In the genomic region with DNA sequence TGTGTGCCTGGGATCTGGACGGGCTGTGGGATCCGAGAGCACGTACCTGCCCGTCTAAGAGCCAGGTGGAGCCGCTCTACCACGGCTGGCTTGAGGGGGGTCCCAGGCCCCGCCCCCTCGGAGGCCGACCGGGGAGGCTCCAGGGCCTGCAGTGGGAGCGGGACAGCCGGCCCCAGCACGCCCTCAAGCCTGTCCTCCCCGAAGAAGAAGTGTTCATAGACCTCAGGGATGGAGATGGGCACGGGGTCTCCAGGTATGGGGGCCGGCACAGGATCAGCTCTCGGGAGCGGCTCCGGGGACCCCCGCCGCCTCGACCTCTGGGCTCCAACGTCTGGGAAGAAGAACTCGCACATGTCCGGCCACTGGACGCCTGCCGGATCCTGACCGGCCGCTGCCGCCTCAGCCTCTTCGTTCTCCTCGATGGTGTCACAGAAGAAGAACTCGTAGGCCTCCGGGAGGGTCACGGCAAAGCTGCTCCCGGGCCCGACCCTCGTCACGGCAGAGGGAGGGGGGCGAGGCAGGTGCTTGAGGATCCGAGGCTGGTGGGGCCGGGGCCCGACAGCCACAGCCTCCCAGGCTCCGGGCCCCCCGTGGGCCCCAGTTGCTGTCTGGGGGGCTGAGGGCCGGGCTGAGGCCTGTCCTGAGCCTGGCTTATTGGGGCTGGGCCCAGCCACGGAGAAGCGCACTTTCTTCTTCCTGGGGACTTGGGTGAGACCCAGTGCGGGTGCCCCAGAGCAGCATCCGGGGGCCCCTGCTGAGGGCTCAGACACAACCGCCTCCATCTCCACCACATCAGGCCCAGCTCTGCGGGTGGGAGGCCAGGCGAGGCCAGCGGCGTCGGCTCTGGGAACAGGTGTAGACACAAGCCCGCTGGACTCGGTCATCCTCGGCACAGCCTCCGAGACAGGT, we compare ENCODE assay signal across 1 cellular context.
A peak's percentile ranks its signal among the peaks of the same experiment; 100 is the strongest.
TF ChIP-seq lines count a peak whose summit lies in the region.

No MANE protein-coding gene starts in this region.

TF ChIP-seq in K562, 482 proteins besides CTCF, POLR2A, EP300 and RAD21 (continues in another document):
- TF ChIP-seq, protein P1, sequence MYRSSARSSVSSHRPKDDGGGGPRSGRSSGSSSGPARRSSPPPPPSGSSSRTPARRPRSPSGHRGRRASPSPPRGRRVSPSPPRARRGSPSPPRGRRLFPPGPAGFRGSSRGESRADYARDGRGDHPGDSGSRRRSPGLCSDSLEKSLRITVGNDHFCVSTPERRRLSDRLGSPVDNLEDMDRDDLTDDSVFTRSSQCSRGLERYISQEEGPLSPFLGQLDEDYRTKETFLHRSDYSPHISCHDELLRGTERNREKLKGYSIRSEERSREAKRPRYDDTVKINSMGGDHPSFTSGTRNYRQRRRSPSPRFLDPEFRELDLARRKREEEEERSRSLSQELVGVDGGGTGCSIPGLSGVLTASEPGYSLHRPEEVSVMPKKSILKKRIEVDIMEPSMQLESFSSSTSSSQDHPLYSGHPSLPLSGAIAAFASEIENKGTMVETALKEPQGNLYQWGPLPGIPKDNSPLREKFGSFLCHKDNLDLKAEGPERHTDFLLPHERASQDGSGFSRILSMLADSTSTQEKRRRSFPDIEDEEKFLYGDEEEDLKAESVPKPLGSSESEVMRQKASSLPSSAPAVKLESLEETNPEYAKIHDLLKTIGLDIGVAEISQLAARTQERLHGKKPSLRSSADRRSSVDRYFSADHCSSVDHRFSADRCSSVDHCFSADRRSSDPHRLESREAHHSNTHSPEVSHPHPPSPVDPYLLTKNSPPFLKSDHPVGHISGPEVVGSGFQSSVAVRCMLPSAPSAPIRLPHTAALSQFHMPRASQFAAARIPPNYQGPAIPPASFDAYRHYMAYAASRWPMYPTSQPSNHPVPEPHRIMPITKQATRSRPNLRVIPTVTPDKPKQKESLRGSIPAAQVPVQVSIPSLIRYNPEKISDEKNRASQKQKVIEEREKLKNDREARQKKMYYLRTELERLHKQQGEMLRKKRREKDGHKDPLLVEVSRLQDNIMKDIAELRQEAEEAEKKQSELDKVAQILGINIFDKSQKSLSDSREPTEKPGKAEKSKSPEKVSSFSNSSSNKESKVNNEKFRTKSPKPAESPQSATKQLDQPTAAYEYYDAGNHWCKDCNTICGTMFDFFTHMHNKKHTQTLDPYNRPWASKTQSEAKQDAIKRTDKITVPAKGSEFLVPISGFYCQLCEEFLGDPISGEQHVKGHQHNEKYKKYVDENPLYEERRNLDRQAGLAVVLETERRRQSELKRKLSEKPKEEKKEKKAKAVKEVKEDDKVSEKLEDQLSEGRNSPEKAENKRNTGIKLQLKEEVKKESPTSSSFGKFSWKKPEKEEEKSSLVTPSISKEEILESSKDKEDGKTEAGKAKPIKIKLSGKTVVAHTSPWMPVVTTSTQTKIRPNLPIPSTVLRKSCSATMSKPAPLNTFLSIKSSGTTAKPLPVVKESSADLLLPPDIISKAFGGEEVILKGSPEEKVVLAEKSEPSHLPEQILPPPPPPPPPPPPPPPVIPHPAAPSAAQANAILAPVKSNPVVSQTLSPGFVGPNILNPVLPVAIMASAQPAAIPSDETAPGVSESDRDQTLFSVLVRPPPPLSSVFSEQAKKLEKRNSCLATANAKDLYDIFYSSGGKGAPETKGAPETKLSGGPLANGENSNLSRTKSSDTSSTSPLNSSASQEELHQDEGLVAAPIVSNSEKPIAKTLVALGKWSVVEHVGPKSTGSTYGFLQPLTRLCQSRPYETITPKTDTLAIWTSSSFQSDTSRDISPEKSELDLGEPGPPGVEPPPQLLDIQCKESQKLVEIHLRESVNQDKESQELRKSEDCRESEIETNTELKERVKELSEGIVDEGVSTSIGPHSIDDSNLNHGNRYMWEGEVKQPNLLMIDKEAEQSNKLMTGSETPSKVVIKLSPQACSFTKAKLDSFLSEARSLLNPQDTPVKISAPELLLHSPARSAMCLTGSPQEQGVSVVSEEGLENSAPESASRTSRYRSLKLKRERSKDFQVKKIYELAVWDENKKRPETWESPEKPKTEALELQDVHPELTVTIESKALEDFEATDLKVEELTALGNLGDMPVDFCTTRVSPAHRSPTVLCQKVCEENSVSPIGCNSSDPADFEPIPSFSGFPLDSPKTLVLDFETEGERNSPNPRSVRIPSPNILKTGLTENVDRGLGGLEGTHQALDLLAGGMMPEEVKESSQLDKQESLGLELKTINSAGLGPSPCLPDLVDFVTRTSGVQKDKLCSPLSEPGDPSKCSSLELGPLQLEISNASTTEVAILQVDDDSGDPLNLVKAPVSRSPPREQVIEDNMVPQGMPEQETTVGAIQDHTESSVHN (IDR thresholded peaks at IDR 0.05; ENCODE audit: borderline replicate concordance in 1 of 2, low read depth in 1 of 2), result no peak
- TF ChIP-seq POLR3G (IDR thresholded peaks at IDR 0.05; ENCODE audit: extremely low read depth, insufficient read length, insufficient replicate concordance) (no peak), ZFX (CRISPR knock-in tag; IDR thresholded peaks at IDR 0.05) (0 out of 2 replicates have a peak, but pooled peaks have one; percentile 34), NFE2 (IDR thresholded peaks at IDR 0.05; ENCODE audit: low read depth) (no peak)
- TF ChIP-seq, protein P2, sequence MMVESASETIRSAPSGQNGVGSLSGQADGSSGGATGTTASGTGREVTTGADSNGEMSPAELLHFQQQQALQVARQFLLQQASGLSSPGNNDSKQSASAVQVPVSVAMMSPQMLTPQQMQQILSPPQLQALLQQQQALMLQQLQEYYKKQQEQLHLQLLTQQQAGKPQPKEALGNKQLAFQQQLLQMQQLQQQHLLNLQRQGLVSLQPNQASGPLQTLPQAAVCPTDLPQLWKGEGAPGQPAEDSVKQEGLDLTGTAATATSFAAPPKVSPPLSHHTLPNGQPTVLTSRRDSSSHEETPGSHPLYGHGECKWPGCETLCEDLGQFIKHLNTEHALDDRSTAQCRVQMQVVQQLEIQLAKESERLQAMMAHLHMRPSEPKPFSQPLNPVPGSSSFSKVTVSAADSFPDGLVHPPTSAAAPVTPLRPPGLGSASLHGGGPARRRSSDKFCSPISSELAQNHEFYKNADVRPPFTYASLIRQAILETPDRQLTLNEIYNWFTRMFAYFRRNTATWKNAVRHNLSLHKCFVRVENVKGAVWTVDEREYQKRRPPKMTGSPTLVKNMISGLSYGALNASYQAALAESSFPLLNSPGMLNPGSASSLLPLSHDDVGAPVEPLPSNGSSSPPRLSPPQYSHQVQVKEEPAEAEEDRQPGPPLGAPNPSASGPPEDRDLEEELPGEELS (CRISPR knock-in tag; IDR thresholded peaks at IDR 0.05; ENCODE audit: borderline replicate concordance), result no peak
- TF ChIP-seq, protein P3, sequence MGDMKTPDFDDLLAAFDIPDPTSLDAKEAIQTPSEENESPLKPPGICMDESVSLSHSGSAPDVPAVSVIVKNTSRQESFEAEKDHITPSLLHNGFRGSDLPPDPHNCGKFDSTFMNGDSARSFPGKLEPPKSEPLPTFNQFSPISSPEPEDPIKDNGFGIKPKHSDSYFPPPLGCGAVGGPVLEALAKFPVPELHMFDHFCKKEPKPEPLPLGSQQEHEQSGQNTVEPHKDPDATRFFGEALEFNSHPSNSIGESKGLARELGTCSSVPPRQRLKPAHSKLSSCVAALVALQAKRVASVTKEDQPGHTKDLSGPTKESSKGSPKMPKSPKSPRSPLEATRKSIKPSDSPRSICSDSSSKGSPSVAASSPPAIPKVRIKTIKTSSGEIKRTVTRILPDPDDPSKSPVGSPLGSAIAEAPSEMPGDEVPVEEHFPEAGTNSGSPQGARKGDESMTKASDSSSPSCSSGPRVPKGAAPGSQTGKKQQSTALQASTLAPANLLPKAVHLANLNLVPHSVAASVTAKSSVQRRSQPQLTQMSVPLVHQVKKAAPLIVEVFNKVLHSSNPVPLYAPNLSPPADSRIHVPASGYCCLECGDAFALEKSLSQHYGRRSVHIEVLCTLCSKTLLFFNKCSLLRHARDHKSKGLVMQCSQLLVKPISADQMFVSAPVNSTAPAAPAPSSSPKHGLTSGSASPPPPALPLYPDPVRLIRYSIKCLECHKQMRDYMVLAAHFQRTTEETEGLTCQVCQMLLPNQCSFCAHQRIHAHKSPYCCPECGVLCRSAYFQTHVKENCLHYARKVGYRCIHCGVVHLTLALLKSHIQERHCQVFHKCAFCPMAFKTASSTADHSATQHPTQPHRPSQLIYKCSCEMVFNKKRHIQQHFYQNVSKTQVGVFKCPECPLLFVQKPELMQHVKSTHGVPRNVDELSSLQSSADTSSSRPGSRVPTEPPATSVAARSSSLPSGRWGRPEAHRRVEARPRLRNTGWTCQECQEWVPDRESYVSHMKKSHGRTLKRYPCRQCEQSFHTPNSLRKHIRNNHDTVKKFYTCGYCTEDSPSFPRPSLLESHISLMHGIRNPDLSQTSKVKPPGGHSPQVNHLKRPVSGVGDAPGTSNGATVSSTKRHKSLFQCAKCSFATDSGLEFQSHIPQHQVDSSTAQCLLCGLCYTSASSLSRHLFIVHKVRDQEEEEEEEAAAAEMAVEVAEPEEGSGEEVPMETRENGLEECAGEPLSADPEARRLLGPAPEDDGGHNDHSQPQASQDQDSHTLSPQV (IDR thresholded peaks at IDR 0.05), result no peak
- TF ChIP-seq, protein P4, sequence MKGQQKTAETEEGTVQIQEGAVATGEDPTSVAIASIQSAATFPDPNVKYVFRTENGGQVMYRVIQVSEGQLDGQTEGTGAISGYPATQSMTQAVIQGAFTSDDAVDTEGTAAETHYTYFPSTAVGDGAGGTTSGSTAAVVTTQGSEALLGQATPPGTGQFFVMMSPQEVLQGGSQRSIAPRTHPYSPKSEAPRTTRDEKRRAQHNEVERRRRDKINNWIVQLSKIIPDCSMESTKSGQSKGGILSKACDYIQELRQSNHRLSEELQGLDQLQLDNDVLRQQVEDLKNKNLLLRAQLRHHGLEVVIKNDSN (CRISPR knock-in tag; IDR thresholded peaks at IDR 0.05), result 0 out of 2 replicates have a peak, but pooled peaks have one; percentile 4
- TF ChIP-seq, protein P5, sequence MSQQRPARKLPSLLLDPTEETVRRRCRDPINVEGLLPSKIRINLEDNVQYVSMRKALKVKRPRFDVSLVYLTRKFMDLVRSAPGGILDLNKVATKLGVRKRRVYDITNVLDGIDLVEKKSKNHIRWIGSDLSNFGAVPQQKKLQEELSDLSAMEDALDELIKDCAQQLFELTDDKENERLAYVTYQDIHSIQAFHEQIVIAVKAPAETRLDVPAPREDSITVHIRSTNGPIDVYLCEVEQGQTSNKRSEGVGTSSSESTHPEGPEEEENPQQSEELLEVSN (IDR thresholded peaks at IDR 0.05; ENCODE audit: borderline replicate concordance in 1 of 2, extremely low read depth in 1 of 2, insufficient read depth in 1 of 2, insufficient read length in 1 of 2, low read depth in 1 of 2, low read length in 1 of 2, poor library complexity in 1 of 2, severe bottlenecking in 1 of 2), result peak in 1 of 2 experiments; percentile 39
- TF ChIP-seq, protein P6, sequence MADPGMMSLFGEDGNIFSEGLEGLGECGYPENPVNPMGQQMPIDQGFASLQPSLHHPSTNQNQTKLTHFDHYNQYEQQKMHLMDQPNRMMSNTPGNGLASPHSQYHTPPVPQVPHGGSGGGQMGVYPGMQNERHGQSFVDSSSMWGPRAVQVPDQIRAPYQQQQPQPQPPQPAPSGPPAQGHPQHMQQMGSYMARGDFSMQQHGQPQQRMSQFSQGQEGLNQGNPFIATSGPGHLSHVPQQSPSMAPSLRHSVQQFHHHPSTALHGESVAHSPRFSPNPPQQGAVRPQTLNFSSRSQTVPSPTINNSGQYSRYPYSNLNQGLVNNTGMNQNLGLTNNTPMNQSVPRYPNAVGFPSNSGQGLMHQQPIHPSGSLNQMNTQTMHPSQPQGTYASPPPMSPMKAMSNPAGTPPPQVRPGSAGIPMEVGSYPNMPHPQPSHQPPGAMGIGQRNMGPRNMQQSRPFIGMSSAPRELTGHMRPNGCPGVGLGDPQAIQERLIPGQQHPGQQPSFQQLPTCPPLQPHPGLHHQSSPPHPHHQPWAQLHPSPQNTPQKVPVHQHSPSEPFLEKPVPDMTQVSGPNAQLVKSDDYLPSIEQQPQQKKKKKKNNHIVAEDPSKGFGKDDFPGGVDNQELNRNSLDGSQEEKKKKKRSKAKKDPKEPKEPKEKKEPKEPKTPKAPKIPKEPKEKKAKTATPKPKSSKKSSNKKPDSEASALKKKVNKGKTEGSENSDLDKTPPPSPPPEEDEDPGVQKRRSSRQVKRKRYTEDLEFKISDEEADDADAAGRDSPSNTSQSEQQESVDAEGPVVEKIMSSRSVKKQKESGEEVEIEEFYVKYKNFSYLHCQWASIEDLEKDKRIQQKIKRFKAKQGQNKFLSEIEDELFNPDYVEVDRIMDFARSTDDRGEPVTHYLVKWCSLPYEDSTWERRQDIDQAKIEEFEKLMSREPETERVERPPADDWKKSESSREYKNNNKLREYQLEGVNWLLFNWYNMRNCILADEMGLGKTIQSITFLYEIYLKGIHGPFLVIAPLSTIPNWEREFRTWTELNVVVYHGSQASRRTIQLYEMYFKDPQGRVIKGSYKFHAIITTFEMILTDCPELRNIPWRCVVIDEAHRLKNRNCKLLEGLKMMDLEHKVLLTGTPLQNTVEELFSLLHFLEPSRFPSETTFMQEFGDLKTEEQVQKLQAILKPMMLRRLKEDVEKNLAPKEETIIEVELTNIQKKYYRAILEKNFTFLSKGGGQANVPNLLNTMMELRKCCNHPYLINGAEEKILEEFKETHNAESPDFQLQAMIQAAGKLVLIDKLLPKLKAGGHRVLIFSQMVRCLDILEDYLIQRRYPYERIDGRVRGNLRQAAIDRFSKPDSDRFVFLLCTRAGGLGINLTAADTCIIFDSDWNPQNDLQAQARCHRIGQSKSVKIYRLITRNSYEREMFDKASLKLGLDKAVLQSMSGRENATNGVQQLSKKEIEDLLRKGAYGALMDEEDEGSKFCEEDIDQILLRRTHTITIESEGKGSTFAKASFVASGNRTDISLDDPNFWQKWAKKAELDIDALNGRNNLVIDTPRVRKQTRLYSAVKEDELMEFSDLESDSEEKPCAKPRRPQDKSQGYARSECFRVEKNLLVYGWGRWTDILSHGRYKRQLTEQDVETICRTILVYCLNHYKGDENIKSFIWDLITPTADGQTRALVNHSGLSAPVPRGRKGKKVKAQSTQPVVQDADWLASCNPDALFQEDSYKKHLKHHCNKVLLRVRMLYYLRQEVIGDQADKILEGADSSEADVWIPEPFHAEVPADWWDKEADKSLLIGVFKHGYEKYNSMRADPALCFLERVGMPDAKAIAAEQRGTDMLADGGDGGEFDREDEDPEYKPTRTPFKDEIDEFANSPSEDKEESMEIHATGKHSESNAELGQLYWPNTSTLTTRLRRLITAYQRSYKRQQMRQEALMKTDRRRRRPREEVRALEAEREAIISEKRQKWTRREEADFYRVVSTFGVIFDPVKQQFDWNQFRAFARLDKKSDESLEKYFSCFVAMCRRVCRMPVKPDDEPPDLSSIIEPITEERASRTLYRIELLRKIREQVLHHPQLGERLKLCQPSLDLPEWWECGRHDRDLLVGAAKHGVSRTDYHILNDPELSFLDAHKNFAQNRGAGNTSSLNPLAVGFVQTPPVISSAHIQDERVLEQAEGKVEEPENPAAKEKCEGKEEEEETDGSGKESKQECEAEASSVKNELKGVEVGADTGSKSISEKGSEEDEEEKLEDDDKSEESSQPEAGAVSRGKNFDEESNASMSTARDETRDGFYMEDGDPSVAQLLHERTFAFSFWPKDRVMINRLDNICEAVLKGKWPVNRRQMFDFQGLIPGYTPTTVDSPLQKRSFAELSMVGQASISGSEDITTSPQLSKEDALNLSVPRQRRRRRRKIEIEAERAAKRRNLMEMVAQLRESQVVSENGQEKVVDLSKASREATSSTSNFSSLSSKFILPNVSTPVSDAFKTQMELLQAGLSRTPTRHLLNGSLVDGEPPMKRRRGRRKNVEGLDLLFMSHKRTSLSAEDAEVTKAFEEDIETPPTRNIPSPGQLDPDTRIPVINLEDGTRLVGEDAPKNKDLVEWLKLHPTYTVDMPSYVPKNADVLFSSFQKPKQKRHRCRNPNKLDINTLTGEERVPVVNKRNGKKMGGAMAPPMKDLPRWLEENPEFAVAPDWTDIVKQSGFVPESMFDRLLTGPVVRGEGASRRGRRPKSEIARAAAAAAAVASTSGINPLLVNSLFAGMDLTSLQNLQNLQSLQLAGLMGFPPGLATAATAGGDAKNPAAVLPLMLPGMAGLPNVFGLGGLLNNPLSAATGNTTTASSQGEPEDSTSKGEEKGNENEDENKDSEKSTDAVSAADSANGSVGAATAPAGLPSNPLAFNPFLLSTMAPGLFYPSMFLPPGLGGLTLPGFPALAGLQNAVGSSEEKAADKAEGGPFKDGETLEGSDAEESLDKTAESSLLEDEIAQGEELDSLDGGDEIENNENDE (IDR thresholded peaks at IDR 0.05; ENCODE audit: low read depth, low read length), result no peak
